15 cellular contexts compared by ENCODE assay signal in genomic region chrX:13703135-13703534, GRCh38. TPM values are rescaled to one million over a fixed set of nuclear protein-coding genes. Genes with fewer than 3 reads are reported as not detected.
DNase-seq lines count a peak whose midpoint lies in the region; ATAC-seq, FAIRE-seq and TF ChIP-seq lines count a peak whose summit lies in the region.
"Had no signal": no experiment of that assay in that cellular context is flagged by ENCODE, and none has a peak within 500 bp of the region (broad histone marks: within the 10 kb centered on the region; RNA-seq: fewer than 3 reads in every experiment).

No MANE protein-coding gene starts in this region.

- no peak overlapping the region for H3K4me3 Mint-ChIP-seq in activated naive CD8-positive, alpha-beta T cell
- no peak overlapping the region for H3K4me3 Mint-ChIP-seq in activated naive CD8-positive, alpha-beta T cell treated with anti-CD3 and anti-CD28 coated beads for 36 hours

- WGBS in hepatocyte (ENCODE audit: low lambda C conversion rate, missing lambda C conversion rate), result 75% methylated on average over 3 of the region's 3 CpGs
- 82 to 87% methylated on average over 3 of the region's 3 CpGs for WGBS in aorta, 2 donors

- peaks cover 86% of the 10 kb centered on the region for H3K79me2 ChIP-seq in hepatocyte

- peak overlapping the region; percentile 91 for H3K27ac Mint-ChIP-seq in activated naive CD8-positive, alpha-beta T cell
- H3K27ac Mint-ChIP-seq in activated naive CD8-positive, alpha-beta T cell treated with anti-CD3 and anti-CD28 coated beads for 36 hours, result no peak overlapping the region

- H3K27me3 ChIP-seq in hepatocyte (no peaks in the 10 kb centered on the region), aorta (ENCODE audit: control insufficient read depth in 1 of 2, insufficient read depth in 2 of 2, low read length in 1 of 2) (no peaks in the 10 kb centered on the region)
- H3K27me3 ChIP-seq: SJSA1 had no signal

- no peak for DNase-seq in activated naive CD8-positive, alpha-beta T cell treated with anti-CD3 and anti-CD28 coated beads for 36 hours
- DNase-seq in HTR-8/SVneo (ENCODE audit: insufficient read length, low spot score) (no peak), hepatocyte (ENCODE audit: low spot score) (no peak), aorta (no peak), NCI-H1105 (lab: John Stamatoyannopoulos, UW) (no peak)
- DNase-seq: GDM1, NCI-H1436 treated with DMSO at 0.1 percent for 48 hours, NCI-H2029 treated with DMSO at 0.1 percent for 48 hours, NCI-H510A treated with DMSO at 0.1 percent for 48 hours, NCI-H82 had no signal

- intact Hi-C loops in aorta (cut with DNase I), result no loop called here

- H4K20me1 ChIP-seq in hepatocyte (ENCODE audit: insufficient read depth, poor library complexity, severe bottlenecking), result peaks cover 25% of the 10 kb centered on the region

- H2AFZ ChIP-seq in hepatocyte, result no peak overlapping the region

- H3K27me3 Mint-ChIP-seq in activated naive CD8-positive, alpha-beta T cell, result no peaks in the 10 kb centered on the region
- H3K27me3 Mint-ChIP-seq in activated naive CD8-positive, alpha-beta T cell treated with anti-CD3 and anti-CD28 coated beads for 36 hours, result no peaks in the 10 kb centered on the region

- FAIRE-seq in HTR-8/SVneo (lab: Jason Lieb, UNC), result peak; percentile 13
- FAIRE-seq: H1 had no signal

- H3K4me3 ChIP-seq in hepatocyte, result no peak overlapping the region
- H3K4me3 ChIP-seq in aorta (ENCODE audit: low read length in 2 of 2), result no peak overlapping the region
- H3K4me3 ChIP-seq: SJSA1 had no signal

- peaks cover 2% of the 10 kb centered on the region for H3K36me3 Mint-ChIP-seq in activated naive CD8-positive, alpha-beta T cell
- H3K36me3 Mint-ChIP-seq in activated naive CD8-positive, alpha-beta T cell treated with anti-CD3 and anti-CD28 coated beads for 36 hours, result peaks cover 31% of the 10 kb centered on the region

- peaks cover 49% of the 10 kb centered on the region for H3K4me1 Mint-ChIP-seq in activated naive CD8-positive, alpha-beta T cell (ENCODE audit: low read depth)
- H3K4me1 Mint-ChIP-seq in activated naive CD8-positive, alpha-beta T cell treated with anti-CD3 and anti-CD28 coated beads for 36 hours, result peaks cover 42% of the 10 kb centered on the region

- TF ChIP-seq CTCF in hepatocyte (IDR thresholded peaks at IDR 0.05; ENCODE audit: poor library complexity), result no peak

- H3K9me2 ChIP-seq in hepatocyte (replicated peaks; ENCODE audit: insufficient read depth), result no peaks in the 10 kb centered on the region

- H3K27ac ChIP-seq in hepatocyte, result peak overlapping the region; percentile 2
- H3K27ac ChIP-seq in aorta (ENCODE audit: low read depth in 1 of 2, low read length in 2 of 2), result no peak overlapping the region
- H3K27ac ChIP-seq: KMS-11, SJSA1 had no signal

- H3K9me3 ChIP-seq in hepatocyte (ENCODE audit: low read depth) (no peaks in the 10 kb centered on the region), aorta (ENCODE audit: control insufficient read depth, low read length) (no peaks in the 10 kb centered on the region)
- H3K9me3 ChIP-seq: SJSA1 had no signal

- no peak overlapping the region for H3K4me2 ChIP-seq in hepatocyte
- H3K4me2 ChIP-seq: KMS-11 had no signal

- H3K4me1 ChIP-seq in hepatocyte (ENCODE audit: insufficient read depth) (peaks cover 6% of the 10 kb centered on the region), aorta (ENCODE audit: control insufficient read depth in 1 of 2, insufficient read depth in 2 of 2, low read length in 2 of 2) (peaks cover 2% of the 10 kb centered on the region in 2 donors)
- H3K4me1 ChIP-seq: SJSA1 had no signal

- no peaks in the 10 kb centered on the region for H3K9me3 Mint-ChIP-seq in activated naive CD8-positive, alpha-beta T cell (ENCODE audit: low read depth)
- no peaks in the 10 kb centered on the region for H3K9me3 Mint-ChIP-seq in activated naive CD8-positive, alpha-beta T cell treated with anti-CD3 and anti-CD28 coated beads for 36 hours

- no peak for ATAC-seq in HG03342 (IDR thresholded peaks at IDR 0.05; ENCODE audit: unreplicated experiment)
- no peak for ATAC-seq in aorta (ENCODE audit: low FRiP score)

- no peaks in the 10 kb centered on the region for H3K36me3 ChIP-seq in hepatocyte (replicated peaks; ENCODE audit: insufficient read depth, low read depth)
- H3K36me3 ChIP-seq in aorta (ENCODE audit: control insufficient read depth in 1 of 2, insufficient read depth in 2 of 2, low read length in 1 of 2), result no peaks in the 10 kb centered on the region
- H3K36me3 ChIP-seq: SJSA1 had no signal

RNA-seq across cellular contexts. Expression of gene RAB9A, which starts 14.2 kb away (rescaled TPM):
- 10 to 100 TPM; 33.8 to 36.4 TPM for total RNA-seq in activated naive CD8-positive, alpha-beta T cell treated with anti-CD3 and anti-CD28 coated beads for 36 hours
- 66.1 and 73.0 TPM in 2 replicates for total RNA-seq in hepatocyte
- polyA plus RNA-seq in hepatocyte, result 51.2 and 53.9 TPM in 2 replicates
- total RNA-seq in aorta, result 10 to 100 TPM; 18.2 to 26.2 TPM
- 10 to 100 TPM; 18.7 to 21.7 TPM for polyA plus RNA-seq in aorta

RNA-seq across cellular contexts. Expression of gene TRAPPC2, which starts 31.3 kb away (rescaled TPM):
- total RNA-seq in activated naive CD8-positive, alpha-beta T cell treated with anti-CD3 and anti-CD28 coated beads for 36 hours, result 10 to 100 TPM; 15.8 to 16.6 TPM
- total RNA-seq in hepatocyte (23.4 and 24.8 TPM in 2 replicates), aorta (10 to 100 TPM; 17.4 to 18.5 TPM)
- polyA plus RNA-seq in hepatocyte (11.7 and 15.8 TPM in 2 replicates), aorta (10 to 100 TPM in 1 of 2 donors, 1 to 10 TPM in 1; 6.5 to 13.3 TPM)

RNA-seq across cellular contexts. Expression of gene OFD1, which starts 31.4 kb away (rescaled TPM):
- 10 to 100 TPM; 27.4 to 29.0 TPM for total RNA-seq in activated naive CD8-positive, alpha-beta T cell treated with anti-CD3 and anti-CD28 coated beads for 36 hours
- total RNA-seq in hepatocyte (23.5 and 27.6 TPM in 2 replicates), aorta (10 to 100 TPM; 23.8 to 34.6 TPM)
- polyA plus RNA-seq in hepatocyte (23.5 and 30.6 TPM in 2 replicates), aorta (10 to 100 TPM in 1 of 2 donors, 1 to 10 TPM in 1; 8.4 to 61.6 TPM)

RNA-seq across cellular contexts. Expression of gene TCEANC, which starts 50.2 kb away (rescaled TPM):
- under 1 TPM; 0.84 to 0.89 TPM for total RNA-seq in activated naive CD8-positive, alpha-beta T cell treated with anti-CD3 and anti-CD28 coated beads for 36 hours
- 5.4 and 5.5 TPM in 2 replicates for total RNA-seq in hepatocyte
- 1.8 and 2.0 TPM in 2 replicates for polyA plus RNA-seq in hepatocyte
- 1 to 10 TPM; 2.3 to 3.9 TPM for total RNA-seq in aorta
- polyA plus RNA-seq in aorta, result 1 to 10 TPM; 1.5 to 2.8 TPM
